29 cellular contexts compared by ENCODE assay signal in the genomic region with DNA sequence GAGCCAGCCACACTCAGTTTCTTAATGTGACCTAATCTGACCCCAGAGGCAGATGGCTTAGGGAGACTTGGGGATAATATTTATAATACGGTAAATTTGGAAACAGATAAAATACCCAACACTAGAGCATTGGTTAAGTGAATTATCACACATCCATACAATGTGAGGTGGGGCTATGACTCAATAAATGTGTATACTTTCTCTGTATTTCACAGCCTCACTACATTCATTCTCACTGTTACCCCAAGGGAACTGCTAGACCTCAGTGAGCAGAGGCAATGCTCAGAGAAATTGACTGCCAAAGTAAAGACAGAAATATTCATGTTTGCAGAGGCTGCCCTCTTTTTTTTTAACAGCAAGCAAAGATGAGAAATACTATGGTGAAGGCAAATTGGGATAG.
DNase-seq lines count a peak whose midpoint lies in the region; ATAC-seq and TF ChIP-seq lines count a peak whose summit lies in the region.
"Had no signal": no experiment of that assay in that cellular context is flagged by ENCODE, and none has a peak within 500 bp of the region (broad histone marks: within the 10 kb centered on the region; RNA-seq: fewer than 3 reads in every experiment).

No MANE protein-coding gene starts in this region.

- peak overlapping the region; percentile 2 for H3K27ac Mint-ChIP-seq in neural crest cell (ENCODE audit: unreplicated experiment)
- H3K27ac Mint-ChIP-seq: activated CD8-positive, alpha-beta T cell treated with anti-CD3 and anti-CD28 coated beads, Interleukin-2, amount 10 ng/mL, durations not matched to agents 7 days and 5 days; activated T-cell treated with anti-CD3 and anti-CD28 coated beads, Interleukin-2, amount 50 U/mL, for 24 hours; mesothelial cell of epicardium; type B pancreatic cell had no signal

- TF ChIP-seq CTCF in neural crest cell (conservative IDR thresholded peaks at IDR 0.05) (no peak), foreskin fibroblast (IDR thresholded peaks at IDR 0.05; ENCODE audit: low read depth, low read length) (no peak)

- H3K36me3 Mint-ChIP-seq in neural crest cell (ENCODE audit: low read depth): peaks cover 2% of the 10 kb centered on the region
- H3K36me3 Mint-ChIP-seq: mesothelial cell of epicardium; naive thymus-derived CD8-positive, alpha-beta T cell; type B pancreatic cell had no signal

- DNase-seq in neural crest cell (ENCODE audit: low read depth, low spot score) (no peak), foreskin fibroblast (no peak), NCI-H1105 (lab: John Stamatoyannopoulos, UW) (no peak), ureter (ENCODE audit: low spot score) (no peak)
- no peak for DNase-seq in activated CD4-positive, alpha-beta T cell treated with anti-CD3 and anti-CD28 coated beads, Interleukin-2, amount 50 U/mL, for 4 hours
- DNase-seq: activated CD8-positive, alpha-beta T cell treated with anti-CD3 and anti-CD28 coated beads, Interleukin-2, amount 10 ng/mL, durations not matched to agents 7 days and 5 days; activated naive CD4-positive, alpha-beta T cell; activated T-cell treated with anti-CD3 and anti-CD28 coated beads, Interleukin-2, amount 50 U/mL, for 24 hours; amniotic stem cell; C1 segment of cervical spinal cord; effector memory CD4-positive, alpha-beta T cell; hypothalamus; left ventricle myocardium inferior; MG63; naive thymus-derived CD8-positive, alpha-beta T cell; NCI-H1436 treated with DMSO at 0.1 percent for 48 hours; NCI-H2171 treated with DMSO at 0.1 percent for 48 hours; pancreas; right cardiac atrium; stomach; T1000 had no signal

- no peaks in the 10 kb centered on the region for H3K27me3 Mint-ChIP-seq in neural crest cell (ENCODE audit: low read depth)
- H3K27me3 Mint-ChIP-seq: activated T-cell treated with anti-CD3 and anti-CD28 coated beads, Interleukin-2, amount 50 U/mL, for 24 hours; type B pancreatic cell had no signal

- H3K9me3 Mint-ChIP-seq in neural crest cell: no peaks in the 10 kb centered on the region
- H3K9me3 Mint-ChIP-seq: mesothelial cell of epicardium, type B pancreatic cell had no signal

- H3K4me3 Mint-ChIP-seq in neural crest cell: no peak overlapping the region
- H3K4me3 Mint-ChIP-seq: activated CD8-positive, alpha-beta T cell treated with anti-CD3 and anti-CD28 coated beads, Interleukin-2, amount 10 ng/mL, durations not matched to agents 7 days and 5 days; activated T-cell treated with anti-CD3 and anti-CD28 coated beads, Interleukin-2, amount 50 U/mL, for 24 hours; mesothelial cell of epicardium; naive thymus-derived CD8-positive, alpha-beta T cell; type B pancreatic cell had no signal

- H3K4me3 ChIP-seq in foreskin fibroblast (ENCODE audit: low read depth in 1 of 2, low read length in 2 of 2): no peak overlapping the region
- H3K4me3 ChIP-seq: breast epithelium, gastroesophageal sphincter, HAP-1, left ventricle myocardium inferior, MG63, pancreas, stomach had no signal

- no peaks in the 10 kb centered on the region for H3K4me1 Mint-ChIP-seq in neural crest cell
- H3K4me1 Mint-ChIP-seq: naive thymus-derived CD8-positive, alpha-beta T cell had no signal

- peak; percentile 95 for ATAC-seq in GM18511 (IDR thresholded peaks at IDR 0.05; ENCODE audit: unreplicated experiment)
- peak; percentile 70 for ATAC-seq in GM19324 (IDR thresholded peaks at IDR 0.05; ENCODE audit: low FRiP score, unreplicated experiment)
- ATAC-seq in HG02981 (IDR thresholded peaks at IDR 0.05; ENCODE audit: unreplicated experiment): peak; percentile 81
- ATAC-seq: activated CD8-positive, alpha-beta T cell treated with anti-CD3 and anti-CD28 coated beads, Interleukin-2, amount 10 ng/mL, durations not matched to agents 7 days and 5 days; gastroesophageal sphincter; naive thymus-derived CD8-positive, alpha-beta T cell; pancreas; right cardiac atrium had no signal
